Comparison of ENCODE assay signal across 8 cellular contexts in genomic region chr17:4554441-4554996, GRCh38. TPM values are rescaled to one million over a fixed set of nuclear protein-coding genes. Genes with fewer than 3 reads are reported as not detected.
DNase-seq lines count a peak whose midpoint lies in the region; ATAC-seq and TF ChIP-seq lines count a peak whose summit lies in the region.

No MANE protein-coding gene starts in this region.

- H2BK120ac ChIP-seq in mesendoderm (ENCODE audit: low read depth, low read length), result no peak overlapping the region

- peak overlapping the region; percentile 71 for H2AK5ac ChIP-seq in mesendoderm (ENCODE audit: low read length)

- in situ Hi-C loops in brain microvascular endothelial cell (cut with HindIII; ENCODE audit: low pct_ligation_motif_present, low sequenced_read_pairs) (no loop called here), GM13976 (cut with MboI; ENCODE audit: low sequenced_read_pairs, unreplicated experiment) (no loop called here)

- no peak for ATAC-seq in GM18505 (IDR thresholded peaks at IDR 0.05; ENCODE audit: unreplicated experiment)

- peaks cover 16% of the 10 kb centered on the region for H3K79me1 ChIP-seq in mesendoderm (ENCODE audit: low read length)

- H3K4me3 ChIP-seq in brain microvascular endothelial cell (ENCODE audit: low read depth, low read length) (peak overlapping the region; percentile 97), mesendoderm (ENCODE audit: low read length) (peak overlapping the region; percentile 99)

- H3K36me3 ChIP-seq in brain microvascular endothelial cell (replicated peaks), result peaks cover 33% of the 10 kb centered on the region
- peaks cover 18% of the 10 kb centered on the region for H3K36me3 ChIP-seq in mesendoderm (ENCODE audit: control insufficient read depth, insufficient read depth, low read length)

- DNase-seq in stimulated activated CD4-positive, alpha-beta T cell treated with anti-CD3 and anti-CD28 coated beads, Interleukin-15, amount 100 ng/mL, for 24 hours, result peak; percentile 37
- DNase-seq in stimulated activated CD4-positive, alpha-beta T cell treated with anti-CD3 and anti-CD28 coated beads, Interleukin-4, amount 100 ng/mL, for 4 hours, result no peak
- DNase-seq in brain microvascular endothelial cell (no peak), mesendoderm (no peak), LoVo (ENCODE audit: low spot score) (no peak), GM13976 (ENCODE audit: low spot score) (no peak), NCI-H2029 treated with DMSO at 0.1 percent for 48 hours (lab: John Stamatoyannopoulos, UW) (no peak)

- peak overlapping the region; percentile 99 for H3K56ac ChIP-seq in mesendoderm (ENCODE audit: low read length)

- H3K79me2 ChIP-seq in mesendoderm (ENCODE audit: control insufficient read depth, insufficient read depth, low read length), result peaks cover 23% of the 10 kb centered on the region

- peak overlapping the region; percentile 74 for H3K4me2 ChIP-seq in mesendoderm (ENCODE audit: low read length)

- H3K27ac ChIP-seq in brain microvascular endothelial cell, result peak overlapping the region; percentile 1
- H3K27ac ChIP-seq in mesendoderm (ENCODE audit: low read depth, low read length), result no peak overlapping the region

- H2BK5ac ChIP-seq in mesendoderm (ENCODE audit: low read length), result no peak overlapping the region

- no peak overlapping the region for H4K5ac ChIP-seq in mesendoderm (ENCODE audit: low read length)

- peaks cover 3% of the 10 kb centered on the region for H3K4me1 ChIP-seq in mesendoderm (ENCODE audit: control insufficient read depth, low read depth, low read length)

- no peak overlapping the region for H3K18ac ChIP-seq in mesendoderm (ENCODE audit: low read length)

- H3K27me3 ChIP-seq in brain microvascular endothelial cell (replicated peaks) (no peaks in the 10 kb centered on the region), mesendoderm (ENCODE audit: insufficient read depth, low read length, poor library complexity) (no peaks in the 10 kb centered on the region)

- peak overlapping the region; percentile 85 for H3K4ac ChIP-seq in mesendoderm (ENCODE audit: low read depth, low read length)

- no peak overlapping the region for H4K8ac ChIP-seq in mesendoderm (ENCODE audit: low read depth, low read length)

- no peak for TF ChIP-seq POLR2A in GM18505 (IDR thresholded peaks at IDR 0.05; ENCODE audit: borderline replicate concordance, extremely low read depth, insufficient read depth, insufficient read length)

- TF ChIP-seq CTCF in brain microvascular endothelial cell (IDR thresholded peaks at IDR 0.05; ENCODE audit: low read depth, low read length, missing control alignments) (no peak), GM13976 (IDR thresholded peaks at IDR 0.05; ENCODE audit: borderline replicate concordance, control extremely low read depth, extremely low read depth, insufficient read depth, missing control alignments) (no peak)

- H3K9ac ChIP-seq in mesendoderm (ENCODE audit: low read length), result peak overlapping the region; percentile 97

- WGBS in mesendoderm (ENCODE audit: extremely low coverage, insufficient coverage, low lambda C conversion rate), result no CpG with 5 or more reads among the region's 18 CpGs

- H2BK15ac ChIP-seq in mesendoderm (replicated peaks; ENCODE audit: low read depth), result no peak overlapping the region

- no peak overlapping the region for H3K23ac ChIP-seq in mesendoderm (ENCODE audit: low read length)

RNA-seq across cellular contexts. Expression of gene MYBBP1A, which starts 0.7 kb away (rescaled TPM):
- polyA plus RNA-seq in mesendoderm (2013, experiment 1 of 2), result 74.9 TPM
- 78.6 TPM for polyA plus RNA-seq in mesendoderm (2013, experiment 2 of 2)

RNA-seq across cellular contexts. Expression of gene GGT6, which starts 5.9 kb away (rescaled TPM):
- 0.06 TPM for polyA plus RNA-seq in mesendoderm (2013, experiment 1 of 2)
- 0.04 TPM for polyA plus RNA-seq in mesendoderm (2013, experiment 2 of 2)

RNA-seq across cellular contexts. Expression of gene SMTNL2, which starts 29.8 kb away (rescaled TPM):
- polyA plus RNA-seq in mesendoderm (2013, experiment 1 of 2), result 0.73 TPM
- polyA plus RNA-seq in mesendoderm (2013, experiment 2 of 2), result 0.60 TPM

RNA-seq across cellular contexts. Expression of gene SPNS2, which starts 55.8 kb away (rescaled TPM):
- polyA plus RNA-seq in mesendoderm (2013, experiment 1 of 2), result 0.24 TPM
- 0.15 TPM for polyA plus RNA-seq in mesendoderm (2013, experiment 2 of 2)
